ENCODE assay signal across 20 cellular contexts in the genomic region with DNA sequence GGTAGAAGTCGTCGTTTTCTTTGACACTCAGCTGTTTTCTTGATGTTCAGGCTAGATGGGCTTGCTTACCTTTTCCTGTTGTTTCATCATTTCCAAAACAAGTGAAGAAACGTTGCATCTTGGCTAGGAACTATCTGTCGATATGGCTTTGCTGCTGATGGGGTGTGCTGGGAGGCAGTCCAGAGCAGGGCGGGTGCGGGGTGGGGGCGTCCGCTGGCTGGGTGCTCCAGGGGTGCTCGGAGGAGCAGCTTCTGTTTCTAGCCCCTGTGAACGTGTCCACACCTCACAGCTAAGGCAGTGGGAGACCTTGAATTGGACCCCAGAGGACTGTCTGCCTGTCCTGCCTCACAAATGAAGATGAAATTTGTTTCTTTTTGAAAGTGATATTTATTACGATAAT. TPM values are rescaled to one million over a fixed set of nuclear protein-coding genes. Genes with fewer than 3 reads are reported as not detected.
DNase-seq lines count a peak whose midpoint lies in the region; ATAC-seq and TF ChIP-seq lines count a peak whose summit lies in the region.
"Had no signal": no experiment of that assay in that cellular context is flagged by ENCODE, and none has a peak within 500 bp of the region (broad histone marks: within the 10 kb centered on the region; RNA-seq: fewer than 3 reads in every experiment).

No MANE protein-coding gene starts in this region.

- dilution Hi-C loops in IMR-90 (cut with HindIII; ENCODE audit: low sequenced_read_pairs, unreplicated experiment) = no loop called here

- H3K4me1 ChIP-seq in IMR-90 (ENCODE audit: control insufficient read depth, insufficient read depth, low read length) (peaks cover 19% of the 10 kb centered on the region), esophagus (ENCODE audit: control insufficient read depth in 2 of 2, insufficient read depth in 2 of 2, low read length in 1 of 2) (peaks cover 2 to 10% of the 10 kb centered on the region in 2 donors), thoracic aorta (ENCODE audit: control insufficient read depth in 1 of 2, low read depth in 2 of 2) (peaks cover 54 to 88% of the 10 kb centered on the region in 2 donors)

- H4K91ac ChIP-seq in IMR-90 (ENCODE audit: insufficient read depth, low read depth, low read length) = peak overlapping the region; percentile 44

- no peaks in the 10 kb centered on the region for H3K27me3 Mint-ChIP-seq in mesothelial cell of epicardium (ENCODE audit: low read depth)
- H3K27me3 Mint-ChIP-seq in effector memory CD8-positive, alpha-beta T cell = no peaks in the 10 kb centered on the region
- H3K27me3 Mint-ChIP-seq: activated T-cell treated with anti-CD3 and anti-CD28 coated beads, Interleukin-2, amount 50 U/mL, for 24 hours; stimulated activated naive CD8-positive, alpha-beta T cell treated with anti-CD3 and anti-CD28 coated beads, Interleukin-15, Interleukin-2, amounts not matched to agents 100 ng/mL and 50 ng/mL, for 24 hours had no signal

- no peaks in the 10 kb centered on the region for H3K9me3 Mint-ChIP-seq in mesothelial cell of epicardium
- no peaks in the 10 kb centered on the region for H3K9me3 Mint-ChIP-seq in effector memory CD8-positive, alpha-beta T cell
- H3K9me3 Mint-ChIP-seq: activated naive CD4-positive, alpha-beta T cell treated with anti-CD3 and anti-CD28 coated beads, Interleukin-2, amount 50 U/mL, for 72 hours; activated T-cell treated with anti-CD3 and anti-CD28 coated beads, Interleukin-2, amount 50 U/mL, for 24 hours; stimulated activated naive CD8-positive, alpha-beta T cell treated with anti-CD3 and anti-CD28 coated beads, Interleukin-15, Interleukin-2, amounts not matched to agents 100 ng/mL and 50 ng/mL, for 24 hours had no signal

- POLR2A ChIA-PET in IMR-90 (lab: Charles Lee; ENCODE audit: unreplicated experiment) = interaction anchor here (0.6 kb wide), 1 partner anchor 12 kb away, joined by 4 read pairs; no protein-coding TSS in a partner anchor

- H3K4me1 Mint-ChIP-seq in mesothelial cell of epicardium = peaks cover 12% of the 10 kb centered on the region
- peaks cover 15 to 19% of the 10 kb centered on the region in 2 donors for H3K4me1 Mint-ChIP-seq in effector memory CD8-positive, alpha-beta T cell (ENCODE audit: low read depth in 2 of 2)

- peak overlapping the region; percentile 65 for H3K27ac Mint-ChIP-seq in mesothelial cell of epicardium
- H3K27ac Mint-ChIP-seq in effector memory CD8-positive, alpha-beta T cell = no peak overlapping the region
- H3K27ac Mint-ChIP-seq: activated naive CD4-positive, alpha-beta T cell treated with anti-CD3 and anti-CD28 coated beads, Interleukin-2, amount 50 U/mL, for 72 hours; stimulated activated naive CD8-positive, alpha-beta T cell treated with anti-CD3 and anti-CD28 coated beads, Interleukin-15, Interleukin-2, amounts not matched to agents 100 ng/mL and 50 ng/mL, for 24 hours had no signal

- H2BK5ac ChIP-seq in IMR-90 (ENCODE audit: low read depth, low read length, poor library complexity, severe bottlenecking) = peak overlapping the region; percentile 62

- H3K27me3 ChIP-seq in IMR-90 (ENCODE audit: control insufficient read depth, insufficient read depth, low read length) (no peaks in the 10 kb centered on the region), esophagus (ENCODE audit: control insufficient read depth in 1 of 2, insufficient read depth in 2 of 2, low read length in 2 of 2) (no peaks in the 10 kb centered on the region), thoracic aorta (replicated peaks; ENCODE audit: insufficient read depth) (no peaks in the 10 kb centered on the region)
- H3K27me3 ChIP-seq: SJSA1 had no signal

- no peak for TF ChIP-seq POLR2A in IMR-90 (IDR thresholded peaks at IDR 0.05; ENCODE audit: low read depth, low read length)

- H3K9me1 ChIP-seq in IMR-90 (ENCODE audit: insufficient read depth, low read length) = peaks cover 37% of the 10 kb centered on the region

- no peak overlapping the region for H3K4me3 Mint-ChIP-seq in mesothelial cell of epicardium
- H3K4me3 Mint-ChIP-seq in effector memory CD8-positive, alpha-beta T cell = no peak overlapping the region
- H3K4me3 Mint-ChIP-seq: activated T-cell treated with anti-CD3 and anti-CD28 coated beads, Interleukin-2, amount 50 U/mL, for 24 hours; stimulated activated naive CD8-positive, alpha-beta T cell treated with anti-CD3 and anti-CD28 coated beads, Interleukin-15, Interleukin-2, amounts not matched to agents 100 ng/mL and 50 ng/mL, for 24 hours had no signal

- TF ChIP-seq RAD21 in IMR-90 (IDR thresholded peaks at IDR 0.05; ENCODE audit: low read length) = no peak

- peak overlapping the region; percentile 68 for H3K4ac ChIP-seq in IMR-90 (ENCODE audit: low read depth, low read length)

- peaks cover 6% of the 10 kb centered on the region for H3K36me3 Mint-ChIP-seq in mesothelial cell of epicardium
- peaks cover 12% of the 10 kb centered on the region for H3K36me3 Mint-ChIP-seq in effector memory CD8-positive, alpha-beta T cell (ENCODE audit: insufficient read depth)

- peak overlapping the region; percentile 88 for H2BK20ac ChIP-seq in IMR-90 (ENCODE audit: low read depth, low read length)

- 0 out of 2 replicates have a peak overlapping the region, but pooled peaks have one; percentile 47 for H3K23ac ChIP-seq in IMR-90 (ENCODE audit: low read depth, low read length)

- BruUV-seq in IMR-90 (replicated peaks; lab: Mats Ljungman, UMichigan) = no TSS peak

- no peak overlapping the region for H3K56ac ChIP-seq in IMR-90 (ENCODE audit: extremely low read depth, insufficient read depth, low read length)

- H3K9ac ChIP-seq in IMR-90 (ENCODE audit: low read depth, low read length) = no peak overlapping the region

- ATAC-seq in IMR-90 (ENCODE audit: low read depth) (no peak), thoracic aorta (ENCODE audit: insufficient number of reproducible peaks, low FRiP score, low read depth) (no peak), GM18519 (IDR thresholded peaks at IDR 0.05; ENCODE audit: low FRiP score, unreplicated experiment) (no peak)
- no peak for ATAC-seq in effector memory CD8-positive, alpha-beta T cell (replicated peaks)
- ATAC-seq: activated naive CD4-positive, alpha-beta T cell treated with anti-CD3 and anti-CD28 coated beads, Interleukin-2, amount 50 U/mL, for 72 hours; HCT116 had no signal

- H2AFZ ChIP-seq in IMR-90 (replicated peaks; ENCODE audit: low read length, poor library complexity) = no peak overlapping the region

- H2BK120ac ChIP-seq in IMR-90 (ENCODE audit: low read depth, low read length) = peak overlapping the region; percentile 82

- H4K8ac ChIP-seq in IMR-90 (ENCODE audit: low read depth in 2 of 2, low read length in 2 of 2) = peak overlapping the region in 1 of 2 experiments; percentile 15; a peak in 1 of 4 replicates

- H3K9me3 ChIP-seq in IMR-90 (ENCODE audit: control insufficient read depth, insufficient read depth, low read length) (no peaks in the 10 kb centered on the region), esophagus (ENCODE audit: control insufficient read depth in 2 of 2, insufficient read depth in 1 of 2, low read depth in 1 of 2, low read length in 1 of 2) (no peaks in the 10 kb centered on the region), thoracic aorta (no peaks in the 10 kb centered on the region)
- H3K9me3 ChIP-seq: neutrophil, SJSA1 had no signal

- no peak overlapping the region for H3K4me3 ChIP-seq in IMR-90 (ENCODE audit: insufficient read depth, low read depth, low read length)
- H3K4me3 ChIP-seq in esophagus (ENCODE audit: low read depth in 1 of 2, low read length in 2 of 2) = no peak overlapping the region
- H3K4me3 ChIP-seq in thoracic aorta = peak overlapping the region; percentile 30
- H3K4me3 ChIP-seq: SJSA1 had no signal

- peaks cover 6 to 71% of the 10 kb centered on the region in 2 experiments for H3K79me1 ChIP-seq in IMR-90 (ENCODE audit: low read depth in 1 of 2, low read length in 2 of 2)

- peak overlapping the region; percentile 12; the same call in 1 of the 2 replicates for H4K5ac ChIP-seq in IMR-90 (ENCODE audit: low read depth, low read length)

- H3K4me2 ChIP-seq in IMR-90 (ENCODE audit: low read depth, low read length) = no peak overlapping the region

- H3K18ac ChIP-seq in IMR-90 (ENCODE audit: low read depth, low read length) = peak overlapping the region; percentile 14; the same call in 1 of the 2 replicates

- DNase-seq in IMR-90 (no peak), mesothelial cell of epicardium (ENCODE audit: low spot score in 2 of 2, unreplicated experiment in 2 of 2) (no peak), thoracic aorta (ENCODE audit: low spot score) (no peak), NCI-H1436 treated with DMSO at 0.1 percent for 48 hours (lab: John Stamatoyannopoulos, UW) (no peak), NAMALWA (ENCODE audit: low spot score) (no peak)
- DNase-seq in effector memory CD8-positive, alpha-beta T cell = no peak
- DNase-seq: activated CD4-positive, alpha-beta T cell treated with anti-CD3 and anti-CD28 coated beads, Interleukin-2, amount 50 U/mL, for 1 hour; activated T-cell treated with anti-CD3 and anti-CD28 coated beads, Interleukin-2, amount 50 U/mL, for 24 hours; effector CD8-positive, alpha-beta T cell; KBM-7; NCI-H1105; NCI-H226; T1000 had no signal

- in situ Hi-C loops in IMR-90 (cut with MboI; ENCODE audit: low sequenced_read_pairs) = no loop called here

- H2BK15ac ChIP-seq in IMR-90 (ENCODE audit: low read depth, low read length) = peak overlapping the region; percentile 19; the same call in 1 of the 3 replicates

- WGBS in IMR-90 (ENCODE audit: extremely low coverage in 2 of 2, insufficient read length in 1 of 2), 2 experiments = 95% methylated on average over 2 of the region's 11 CpGs; no CpG with 5 or more reads in 1 of the 2 experiments
- 60 to 68% methylated on average over 11 of the region's 11 CpGs for WGBS in esophagus, 2 donors

- no peak overlapping the region for H2AK9ac ChIP-seq in IMR-90 (replicated peaks; ENCODE audit: low read depth, low read length, poor library complexity)

- H3K36me3 ChIP-seq in IMR-90 (ENCODE audit: control insufficient read depth, insufficient read depth, low read length) (peaks cover 3% of the 10 kb centered on the region), esophagus (ENCODE audit: control insufficient read depth in 2 of 2, insufficient read depth in 2 of 2, low read length in 1 of 2) (peaks cover 0 to 5% of the 10 kb centered on the region in 2 donors), thoracic aorta (no peaks in the 10 kb centered on the region)
- H3K36me3 ChIP-seq: neutrophil had no signal

- peak overlapping the region; percentile 52; the same call in 1 of the 2 replicates for H3K14ac ChIP-seq in IMR-90 (replicated peaks; ENCODE audit: low read depth, low read length)

- intact Hi-C loops in IMR-90 (cut with micrococcal nuclease) = no loop called here

- H3K27ac ChIP-seq in IMR-90 (ENCODE audit: insufficient read depth, low read length) (peak overlapping the region; percentile 78; the same call in 1 of the 2 replicates), esophagus (ENCODE audit: low read depth in 2 of 2, low read length in 1 of 2) (peak overlapping the region; percentile 47 to 74), thoracic aorta (peak overlapping the region in 1 of 2 donors; percentile 73)
- H3K27ac ChIP-seq: neutrophil had no signal

- peaks cover 50% of the 10 kb centered on the region for H4K20me1 ChIP-seq in IMR-90 (ENCODE audit: insufficient read depth, low read length)

- no peak for TF ChIP-seq CTCF in IMR-90 (conservative IDR thresholded peaks at IDR 0.05; ENCODE audit: low read depth, low read length)
- TF ChIP-seq CTCF in mesothelial cell of epicardium (IDR thresholded peaks at IDR 0.05; ENCODE audit: unreplicated experiment) = no peak
- TF ChIP-seq CTCF in thoracic aorta (IDR thresholded peaks at IDR 0.05) = no peak

- H2AK5ac ChIP-seq in IMR-90 (ENCODE audit: low read depth, low read length) = peak overlapping the region; percentile 77; the same call in 1 of the 2 replicates

- CTCF ChIA-PET in IMR-90 (lab: Yijun Ruan, JAX) = no interaction called here

RNA-seq across cellular contexts. Expression of a gene that starts 7.6 kb away (rescaled TPM):
- 113 and 129 TPM in 2 replicates for total RNA-seq in IMR-90 (2012; rRNA removed)
- 155 and 239 TPM in 2 replicates for polyA plus RNA-seq in IMR-90 (2012; rRNA removed)
- polyA plus RNA-seq in IMR-90 (2012; cell fraction: cytosol; rRNA removed) = 84.1 and 183 TPM in 2 replicates
- 1,009 and 1,044 TPM in 2 replicates for polyA plus RNA-seq in IMR-90 (2012; cell fraction: nucleus; rRNA removed; ENCODE audit: low replicate concordance)
- 10 to 100 TPM; 54.7 to 91.6 TPM for polyA plus RNA-seq in esophagus
- total RNA-seq in mesothelial cell of epicardium = 199 to 201 TPM (median 200 TPM) in 3 replicates
- 100 to 1,000 TPM; 205 to 319 TPM for total RNA-seq in thoracic aorta

RNA-seq across cellular contexts. Expression of a gene that starts 51.7 kb away (rescaled TPM):
- 10.6 and 11.3 TPM in 2 replicates for total RNA-seq in IMR-90 (2012; rRNA removed)
- 30.9 and 37.2 TPM in 2 replicates for polyA plus RNA-seq in IMR-90 (2012; rRNA removed)
- polyA plus RNA-seq in IMR-90 (2012; cell fraction: cytosol; rRNA removed) = 25.9 and 35.9 TPM in 2 replicates
- 104 and 238 TPM in 2 replicates for polyA plus RNA-seq in IMR-90 (2012; cell fraction: nucleus; rRNA removed; ENCODE audit: low replicate concordance)
- polyA plus RNA-seq in esophagus = 10 to 100 TPM; 43.2 to 44.5 TPM
- total RNA-seq in mesothelial cell of epicardium = 67.9 to 77.6 TPM (median 72.2 TPM) in 3 replicates
- total RNA-seq in thoracic aorta = 10 to 100 TPM; 26.9 to 28.4 TPM
